In the genomic region with DNA sequence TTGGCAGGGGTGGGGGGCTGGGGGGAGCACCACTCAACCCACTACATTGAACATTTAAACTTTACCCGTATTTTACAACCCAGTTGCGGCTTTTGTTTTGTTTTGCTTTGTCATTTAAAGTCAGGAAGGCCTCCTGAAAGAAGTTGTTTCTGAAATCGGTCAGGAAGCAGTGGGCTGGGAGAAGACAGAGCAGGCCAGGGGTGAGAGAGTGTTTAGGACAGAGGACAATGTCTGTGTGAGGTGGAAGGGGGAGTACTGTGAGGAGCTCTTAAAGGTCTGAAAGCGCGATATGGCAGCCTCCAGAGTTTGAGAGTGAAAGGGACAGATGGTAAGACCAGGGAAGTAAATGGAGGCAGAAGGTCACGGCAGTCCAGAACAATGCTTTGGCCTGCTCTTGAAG, we compare ENCODE assay signal across 28 cellular contexts. TPM values are rescaled to one million over a fixed set of nuclear protein-coding genes. Genes with fewer than 3 reads are reported as not detected.
DNase-seq lines count a peak whose midpoint lies in the region; ATAC-seq, FAIRE-seq and TF ChIP-seq lines count a peak whose summit lies in the region.
"Had no signal": no experiment of that assay in that cellular context is flagged by ENCODE, and none has a peak within 500 bp of the region (broad histone marks: within the 10 kb centered on the region; RNA-seq: fewer than 3 reads in every experiment).

No MANE protein-coding gene starts in this region.

- H3K27ac ChIP-seq in HUES48 (ENCODE audit: low read depth, low read length) = peak overlapping the region; percentile 69
- no peak overlapping the region for H3K27ac ChIP-seq in iPS-20b (ENCODE audit: low read length)
- peak overlapping the region; percentile 8 to 58 for H3K27ac ChIP-seq in testis
- H3K27ac ChIP-seq in SJCRH30 = no peak overlapping the region
- no peak overlapping the region for H3K27ac ChIP-seq in pancreas
- H3K27ac ChIP-seq: neutrophil, suprapubic skin had no signal

- intact Hi-C loops in testis (cut with DNase I; ENCODE audit: low total_unique reads) (no loop called here), pancreas (cut with DNase I) (no loop called here)

- H3K4me3 ChIP-seq in HUES48 (ENCODE audit: low read depth, low read length) (no peak overlapping the region), iPS-20b (ENCODE audit: low read length) (no peak overlapping the region), testis (no peak overlapping the region), SJCRH30 (no peak overlapping the region), pancreas (no peak overlapping the region)
- H3K4me3 ChIP-seq: dorsolateral prefrontal cortex, lung, skin epidermis, suprapubic skin had no signal

- ATAC-seq in WTC11 (peak; percentile 51), GM19467 (IDR thresholded peaks at IDR 0.05; ENCODE audit: unreplicated experiment) (no peak), pancreas (no peak)
- ATAC-seq: activated T-cell treated with anti-CD3 and anti-CD28 coated beads, Interleukin-2, amount 50 U/mL, for 4 hours had no signal

- no peak for DNase-seq in WTC11 (ENCODE audit: low spot score)
- no peak for DNase-seq in testis
- no peak for DNase-seq in SJCRH30
- DNase-seq in pancreas = no peak
- DNase-seq: activated naive CD4-positive, alpha-beta T cell; activated T-cell treated with anti-CD3 and anti-CD28 coated beads, Interleukin-2, amount 50 U/mL, for 4 hours; CD4-positive, CD25-positive, alpha-beta regulatory T cell; dorsolateral prefrontal cortex; NCI-H1417; stimulated activated CD4-positive, alpha-beta T cell treated with anti-CD3 and anti-CD28 coated beads, Interleukin-1b, Interleukin-23, amount 100 ng/mL, for 48 hours had no signal

- peak overlapping the region; percentile 72 for H3K27ac Mint-ChIP-seq in WTC11
- H3K27ac Mint-ChIP-seq: CD4-positive, CD25-positive, alpha-beta regulatory T cell had no signal

- no peaks in the 10 kb centered on the region for H3K27me3 Mint-ChIP-seq in WTC11 (ENCODE audit: low read depth)

- H3K36me3 ChIP-seq in HUES48 (ENCODE audit: control insufficient read depth, insufficient read depth, low read length) (no peaks in the 10 kb centered on the region), iPS-20b (ENCODE audit: insufficient read depth, low read depth, low read length) (no peaks in the 10 kb centered on the region), testis (ENCODE audit: low read depth, missing control alignments) (no peaks in the 10 kb centered on the region), SJCRH30 (no peaks in the 10 kb centered on the region), pancreas (no peaks in the 10 kb centered on the region)
- H3K36me3 ChIP-seq: neutrophil, suprapubic skin had no signal

- H3K9ac ChIP-seq in HUES48 (ENCODE audit: low read depth, low read length) = no peak overlapping the region
- peak overlapping the region; percentile 29; the same call in 1 of the 2 replicates for H3K9ac ChIP-seq in iPS-20b (ENCODE audit: low read depth, low read length)

- H3K36me3 Mint-ChIP-seq in WTC11 = no peaks in the 10 kb centered on the region
- H3K36me3 Mint-ChIP-seq: CD4-positive, CD25-positive, alpha-beta regulatory T cell had no signal

- POLR2A ChIA-PET in WTC11 (lab: Charles Lee) = no interaction called here

- CTCF ChIA-PET in WTC11 (lab: Charles Lee) = interaction anchor here (1.1 to 3.0 kb wide), 5 partner anchors 13 to 127 kb away, joined by 5 to 18 read pairs (median 13); no protein-coding TSS in a partner anchor

- no peak for TF ChIP-seq CTCF in WTC11 (IDR thresholded peaks at IDR 0.05)
- no peak for TF ChIP-seq CTCF in testis (IDR thresholded peaks at IDR 0.05)
- TF ChIP-seq CTCF in pancreas (IDR thresholded peaks at IDR 0.05) = no peak

- peaks cover 26% of the 10 kb centered on the region for H3K4me1 ChIP-seq in HUES48 (ENCODE audit: control insufficient read depth, insufficient read depth, low read length)
- H3K4me1 ChIP-seq in iPS-20b (ENCODE audit: insufficient read depth, low read length) = peaks cover 23% of the 10 kb centered on the region
- peaks cover 39% of the 10 kb centered on the region for H3K4me1 ChIP-seq in testis
- H3K4me1 ChIP-seq in SJCRH30 = peaks cover 5% of the 10 kb centered on the region; the same call in 1 of the 2 replicates
- peaks cover 0 to 3% (median 0%) of the 10 kb centered on the region in 3 donors for H3K4me1 ChIP-seq in pancreas

- no peak for FAIRE-seq in pancreas (lab: Jason Lieb, UNC)
- FAIRE-seq: D721Med, endothelial cell of umbilical vein, GM12892, RCC 7860, TTC549 had no signal

- no peaks in the 10 kb centered on the region for H3K9me3 Mint-ChIP-seq in WTC11
- H3K9me3 Mint-ChIP-seq: activated T-cell treated with anti-CD3 and anti-CD28 coated beads, Interleukin-2, amount 50 U/mL, for 4 hours had no signal

- WGBS in testis, 2 donors = 63 to 75% methylated on average over 6 of the region's 6 CpGs
- WGBS in pancreas, 2 donors = 88 to 89% methylated on average over 6 of the region's 6 CpGs

- H3K27me3 ChIP-seq in HUES48 (ENCODE audit: control insufficient read depth, insufficient read depth, low read length) (no peaks in the 10 kb centered on the region), iPS-20b (ENCODE audit: insufficient read depth, low read length) (no peaks in the 10 kb centered on the region), testis (no peaks in the 10 kb centered on the region), SJCRH30 (0 out of 2 replicates have a peak, but pooled peaks cover 11% of the 10 kb centered on the region), pancreas (no peaks in the 10 kb centered on the region)
- H3K27me3 ChIP-seq: dorsolateral prefrontal cortex had no signal

- H3K4me3 Mint-ChIP-seq in WTC11 = no peak overlapping the region
- H3K4me3 Mint-ChIP-seq: activated T-cell treated with anti-CD3 and anti-CD28 coated beads, Interleukin-2, amount 50 U/mL, for 4 hours; CD4-positive, CD25-positive, alpha-beta regulatory T cell had no signal

- H3K4me1 Mint-ChIP-seq in WTC11 = peaks cover 46% of the 10 kb centered on the region
- H3K4me1 Mint-ChIP-seq: CD4-positive, CD25-positive, alpha-beta regulatory T cell had no signal

- TF ChIP-seq POLR2A in testis (IDR thresholded peaks at IDR 0.05) = no peak

- H3K9me3 ChIP-seq in HUES48 (ENCODE audit: control insufficient read depth, insufficient read depth, low read length) = no peaks in the 10 kb centered on the region
- no peaks in the 10 kb centered on the region for H3K9me3 ChIP-seq in iPS-20b (ENCODE audit: insufficient read depth, low read depth, low read length)
- H3K9me3 ChIP-seq in testis = no peaks in the 10 kb centered on the region
- no peaks in the 10 kb centered on the region for H3K9me3 ChIP-seq in SJCRH30 (replicated peaks)
- no peaks in the 10 kb centered on the region for H3K9me3 ChIP-seq in pancreas
- H3K9me3 ChIP-seq: neutrophil, suprapubic skin had no signal

TF ChIP-seq in WTC11, 78 proteins besides CTCF, POLR2A, EP300 and RAD21:
- TF ChIP-seq, protein P1, sequence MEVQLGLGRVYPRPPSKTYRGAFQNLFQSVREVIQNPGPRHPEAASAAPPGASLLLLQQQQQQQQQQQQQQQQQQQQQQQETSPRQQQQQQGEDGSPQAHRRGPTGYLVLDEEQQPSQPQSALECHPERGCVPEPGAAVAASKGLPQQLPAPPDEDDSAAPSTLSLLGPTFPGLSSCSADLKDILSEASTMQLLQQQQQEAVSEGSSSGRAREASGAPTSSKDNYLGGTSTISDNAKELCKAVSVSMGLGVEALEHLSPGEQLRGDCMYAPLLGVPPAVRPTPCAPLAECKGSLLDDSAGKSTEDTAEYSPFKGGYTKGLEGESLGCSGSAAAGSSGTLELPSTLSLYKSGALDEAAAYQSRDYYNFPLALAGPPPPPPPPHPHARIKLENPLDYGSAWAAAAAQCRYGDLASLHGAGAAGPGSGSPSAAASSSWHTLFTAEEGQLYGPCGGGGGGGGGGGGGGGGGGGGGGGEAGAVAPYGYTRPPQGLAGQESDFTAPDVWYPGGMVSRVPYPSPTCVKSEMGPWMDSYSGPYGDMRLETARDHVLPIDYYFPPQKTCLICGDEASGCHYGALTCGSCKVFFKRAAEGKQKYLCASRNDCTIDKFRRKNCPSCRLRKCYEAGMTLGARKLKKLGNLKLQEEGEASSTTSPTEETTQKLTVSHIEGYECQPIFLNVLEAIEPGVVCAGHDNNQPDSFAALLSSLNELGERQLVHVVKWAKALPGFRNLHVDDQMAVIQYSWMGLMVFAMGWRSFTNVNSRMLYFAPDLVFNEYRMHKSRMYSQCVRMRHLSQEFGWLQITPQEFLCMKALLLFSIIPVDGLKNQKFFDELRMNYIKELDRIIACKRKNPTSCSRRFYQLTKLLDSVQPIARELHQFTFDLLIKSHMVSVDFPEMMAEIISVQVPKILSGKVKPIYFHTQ (CRISPR knock-in tag; IDR thresholded peaks at IDR 0.05) = no peak

RNA-seq across cellular contexts. Expression of a gene that starts 6.0 kb away (rescaled TPM):
- total RNA-seq in WTC11 (2021) (0.07 to 0.11 TPM (median 0.09 TPM) in 3 replicates), testis (1 to 10 TPM; 3.7 to 7.3 TPM), pancreas (under 1 TPM; 0.09 to 0.19 (median 0.13) TPM)
- polyA plus RNA-seq in testis (ENCODE audit: insufficient read depth, low read depth, low replicate concordance) (6.8 TPM), pancreas (under 1 TPM; 0.15 to 0.45 TPM)
- total RNA-seq in SJCRH30 (2014; rRNA removed; shearing (Covaris generic)) = 0.13 TPM in 1 of 2 replicates, not detected in the other
- total RNA-seq: activated T-cell treated with anti-CD3 and anti-CD28 coated beads, Interleukin-2, amount 50 U/mL, for 4 hours; CD4-positive, CD25-positive, alpha-beta regulatory T cell; Daoy; endothelial cell of umbilical vein; kidney epithelial cell; MCF 10A; NCI-H460; renal cortical epithelial cell; T-helper 1 cell treated with Interleukin-12 subunit alpha and Interleukin-12 subunit beta and Interleukin-4 antibody, amounts not matched to agents 30 ng/mL and 1 ng/mL, for 36 hours had no signal
- polyA plus RNA-seq: CD4-positive, CD25-positive, alpha-beta regulatory T cell had no signal

RNA-seq across cellular contexts. Expression of a gene that starts 36.8 kb away (rescaled TPM):
- total RNA-seq in WTC11 (2021) = 33.5 to 37.9 TPM (median 36.0 TPM) in 3 replicates
- 10 to 100 TPM; 18.4 to 26.1 TPM for total RNA-seq in testis
- polyA plus RNA-seq in testis (ENCODE audit: insufficient read depth, low read depth, low replicate concordance) = 42.8 TPM
- total RNA-seq in SJCRH30 (2014; rRNA removed; shearing (Covaris generic)) = 10.8 and 12.4 TPM in 2 replicates
- 100 to 1,000 TPM in 3 of 6 donors, 10 to 100 TPM in 3; 65.9 to 157 (median 99.0) TPM for total RNA-seq in pancreas
- polyA plus RNA-seq in pancreas = 10 to 100 TPM; 33.1 to 45.8 TPM

Comparison
In these comparisons a context has a peak if more than half of its experiments do, and no peak if none do; other contexts are left out.
1. H3K27ac ChIP-seq: peak in HUES48 (single experiment) and testis (2 of 2); none in iPS-20b (single experiment), SJCRH30 (single experiment) and pancreas (0 of 4).